ENCODE assay signal across 19 cellular contexts in the genomic region with DNA sequence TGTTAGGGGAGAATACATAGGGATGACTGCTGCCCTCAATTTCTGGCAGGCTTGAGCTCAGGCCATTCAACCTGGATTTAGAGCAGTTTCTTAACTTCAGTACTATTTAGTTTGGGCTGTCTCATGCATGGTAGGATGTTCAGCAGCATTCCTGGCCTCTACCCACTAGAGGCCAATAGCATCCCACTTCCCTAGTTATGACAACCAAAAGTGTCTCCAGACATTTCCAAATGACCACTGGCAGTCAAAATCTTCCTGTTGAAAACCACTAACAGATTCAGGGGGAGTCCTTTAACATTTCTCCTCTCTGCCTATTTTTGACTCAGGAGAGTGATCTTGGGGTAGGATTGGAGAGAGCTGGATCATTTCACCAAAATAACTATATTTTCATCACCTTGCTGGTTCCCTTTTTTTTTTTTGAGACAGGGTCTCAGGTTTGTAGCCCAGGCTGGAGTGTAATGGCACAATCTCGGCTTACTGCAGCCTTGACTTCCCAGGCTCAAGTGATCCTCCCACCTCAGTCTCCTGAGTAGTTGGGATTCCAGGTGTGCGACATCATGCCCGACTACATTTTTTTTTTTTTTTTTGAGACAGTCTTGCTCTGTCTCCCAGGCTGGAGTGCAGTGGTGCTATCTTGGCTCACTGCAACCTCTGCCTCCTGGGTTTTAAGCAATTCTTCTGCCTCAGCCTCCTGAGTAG. TPM values are rescaled to one million over a fixed set of nuclear protein-coding genes. Genes with fewer than 3 reads are reported as not detected.
DNase-seq lines count a peak whose midpoint lies in the region; ATAC-seq and TF ChIP-seq lines count a peak whose summit lies in the region.
"Had no signal": no experiment of that assay in that cellular context is flagged by ENCODE, and none has a peak within 500 bp of the region (broad histone marks: within the 10 kb centered on the region; RNA-seq: fewer than 3 reads in every experiment).

No MANE protein-coding gene starts in this region.

- peaks cover 13% of the 10 kb centered on the region for H3K4me1 ChIP-seq in Caco-2

- H3K9me3 ChIP-seq in Caco-2: no peaks in the 10 kb centered on the region
- H3K9me3 ChIP-seq: heart left ventricle, ovary, spleen had no signal

- BruUV-seq in Caco-2 (replicated peaks; lab: Mats Ljungman, UMichigan): no TSS peak

- no peak overlapping the region for H3K4me3 Mint-ChIP-seq in Caco-2 (ENCODE audit: unreplicated experiment)

- H3K4me1 Mint-ChIP-seq in Caco-2 (ENCODE audit: low read depth, unreplicated experiment): peaks cover 7% of the 10 kb centered on the region

- intact Hi-C loops in Caco-2 (cut with micrococcal nuclease; ENCODE audit: unreplicated experiment): no loop called here

- H3K36me3 Mint-ChIP-seq in Caco-2 (ENCODE audit: insufficient read depth, unreplicated experiment): peaks cover 6% of the 10 kb centered on the region

- no peak for TF ChIP-seq CTCF in Caco-2 (IDR thresholded peaks at IDR 0.05; ENCODE audit: insufficient read depth in 1 of 2, low read depth in 1 of 2, low read length in 1 of 2, severe bottlenecking in 1 of 2, unreplicated experiment in 1 of 2)

- POLR2A ChIA-PET in Caco-2 (lab: Charles Lee): no interaction called here

- H3K27me3 ChIP-seq in Caco-2 (replicated peaks; ENCODE audit: control insufficient read depth, insufficient read depth, low read length): no peaks in the 10 kb centered on the region
- H3K27me3 ChIP-seq: heart left ventricle, ovary, spleen had no signal

- no peaks in the 10 kb centered on the region for H3K36me3 ChIP-seq in Caco-2 (ENCODE audit: control insufficient read depth, insufficient read depth, low read length)
- H3K36me3 ChIP-seq: ovary had no signal

- no peaks in the 10 kb centered on the region for H3K9me3 Mint-ChIP-seq in Caco-2 (ENCODE audit: unreplicated experiment)

- DNase-seq in Caco-2: peak; percentile 43 to 48
- DNase-seq in HT1080 (ENCODE audit: low read depth): peak; percentile 33
- DNase-seq in amniotic epithelial cell (ENCODE audit: low read depth): peak; percentile 31
- DNase-seq in left kidney (ENCODE audit: low read depth, low spot score): peak; percentile 42
- DNase-seq in pons (ENCODE audit: low spot score): no peak
- no peak for DNase-seq in stimulated activated naive CD4-positive, alpha-beta T cell treated with Interleukin-2 at 50 U/mL for 16 hours (lab: John Stamatoyannopoulos, UW)
- DNase-seq in cerebellar nuclear complex (lab: John Stamatoyannopoulos, UW): no peak
- DNase-seq: activated CD4-positive, alpha-beta T cell treated with anti-CD3 and anti-CD28 coated beads, Interleukin-2, amount 50 U/mL, for 48 hours; amygdala; erythroblast; heart left ventricle; NCI-H446 treated with DMSO at 0.1 percent for 48 hours; ovary; spleen; stimulated activated naive CD4-positive, alpha-beta T cell had no signal

- CTCF ChIA-PET in Caco-2 (lab: Charles Lee): no interaction called here

- peak overlapping the region; percentile 53 for H3K27ac Mint-ChIP-seq in Caco-2 (ENCODE audit: unreplicated experiment)

- no peak for ATAC-seq in HG03520 (IDR thresholded peaks at IDR 0.05; ENCODE audit: unreplicated experiment)
- ATAC-seq: heart left ventricle had no signal

- no peaks in the 10 kb centered on the region for H3K27me3 Mint-ChIP-seq in Caco-2 (ENCODE audit: insufficient read depth, unreplicated experiment)

- no peak overlapping the region for H3K4me3 ChIP-seq in Caco-2 (ENCODE audit: low read depth, low read length)
- H3K4me3 ChIP-seq: coronary artery, heart left ventricle, ovary, spleen had no signal

RNA-seq across cellular contexts. Expression of gene GNAT2, which starts 8.7 kb away (rescaled TPM):
- total RNA-seq in Caco-2 (2022): not detected in 2 replicates
- 0.13 and 0.43 TPM in 2 replicates for total RNA-seq in HT1080 (2014; rRNA removed; shearing (Covaris generic))
- polyA plus RNA-seq in HT1080 (2015; cell fraction: cytosol; rRNA removed): 0.07 TPM in 1 of 2 replicates, not detected in the other
- polyA plus RNA-seq in HT1080 (2015; cell fraction: nucleus; rRNA removed): not detected in 2 replicates
- total RNA-seq: heart left ventricle, LHCN-M2, mucosa of gallbladder, ovary had no signal
- polyA plus RNA-seq: heart left ventricle, ovary had no signal

RNA-seq across cellular contexts. Expression of gene AMPD2, which starts 8.9 kb away (rescaled TPM):
- total RNA-seq in Caco-2 (2022): 40.3 and 47.8 TPM in 2 replicates
- total RNA-seq in HT1080 (2014; rRNA removed; shearing (Covaris generic)): 70.8 and 71.4 TPM in 2 replicates
- 46.6 and 74.6 TPM in 2 replicates for polyA plus RNA-seq in HT1080 (2015; cell fraction: cytosol; rRNA removed)
- polyA plus RNA-seq in HT1080 (2015; cell fraction: nucleus; rRNA removed): 292 and 299 TPM in 2 replicates

RNA-seq across cellular contexts. Expression of gene GSTM4, which starts 45.1 kb away (rescaled TPM):
- 9.6 and 11.9 TPM in 2 replicates for total RNA-seq in Caco-2 (2022)
- total RNA-seq in HT1080 (2014; rRNA removed; shearing (Covaris generic)): 0.13 TPM in 1 of 2 replicates, not detected in the other
- polyA plus RNA-seq in HT1080 (2015; cell fraction: cytosol; rRNA removed): not detected in 2 replicates
- polyA plus RNA-seq in HT1080 (2015; cell fraction: nucleus; rRNA removed): not detected in 2 replicates

RNA-seq across cellular contexts. Expression of gene GSTM2, which starts 57.1 kb away (rescaled TPM):
- total RNA-seq in Caco-2 (2022): 0.84 and 1.7 TPM in 2 replicates
- 2.3 and 3.1 TPM in 2 replicates for total RNA-seq in HT1080 (2014; rRNA removed; shearing (Covaris generic))
- polyA plus RNA-seq in HT1080 (2015; cell fraction: cytosol; rRNA removed): 4.9 and 10.0 TPM in 2 replicates
- 19.0 and 19.5 TPM in 2 replicates for polyA plus RNA-seq in HT1080 (2015; cell fraction: nucleus; rRNA removed)

Comparison
In these comparisons a context has a peak if more than half of its experiments do, and no peak if none do; other contexts are left out.
1. DNase-seq: peak in Caco-2 (2 of 2), HT1080 (single experiment), amniotic epithelial cell (single experiment) and left kidney (single experiment); none in pons (single experiment), stimulated activated naive CD4-positive, alpha-beta T cell treated with Interleukin-2 at 50 U/mL for 16 hours (single experiment) and cerebellar nuclear complex (0 of 2).